In the genomic region with DNA sequence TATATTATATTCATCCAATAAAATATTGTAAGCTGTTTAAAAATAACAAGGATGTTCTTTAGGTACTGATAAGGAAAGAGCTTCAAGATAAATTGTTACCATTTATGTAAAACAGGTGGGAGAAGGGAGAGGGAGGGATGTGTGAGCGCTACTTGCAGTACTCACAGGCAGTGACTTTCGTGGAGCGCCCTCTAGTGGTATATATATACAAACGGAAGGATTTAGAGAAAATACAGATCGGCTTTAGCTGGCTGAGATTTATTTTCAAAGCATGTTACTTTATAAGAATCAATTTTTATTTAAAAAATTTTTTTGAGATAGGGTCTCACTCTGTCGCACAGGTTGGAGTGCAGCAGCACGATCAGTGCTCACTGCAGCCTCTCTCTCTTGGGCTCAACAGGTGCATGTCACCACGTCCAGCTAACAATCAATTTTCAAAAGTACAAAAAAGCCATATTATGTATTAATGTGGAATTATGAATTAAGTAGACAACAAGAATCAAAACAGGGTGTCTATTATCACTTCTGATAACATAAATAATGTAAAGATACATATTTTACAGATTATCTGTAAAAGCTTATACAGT, we compare ENCODE assay signal across 8 cellular contexts. TPM values are rescaled to one million over a fixed set of nuclear protein-coding genes. Genes with fewer than 3 reads are reported as not detected.
DNase-seq lines count a peak whose midpoint lies in the region; ATAC-seq, FAIRE-seq and TF ChIP-seq lines count a peak whose summit lies in the region.

No MANE protein-coding gene starts in this region.

- H4K5ac ChIP-seq in H1 (ENCODE audit: insufficient read length, low read depth, low read length), result no peak overlapping the region

- FAIRE-seq in H1 (lab: Jason Lieb, UNC), result no peak

- H2BK20ac ChIP-seq in H1 (ENCODE audit: low read length), result no peak overlapping the region; the same call in 1 of the 2 replicates

- H2AFZ ChIP-seq in H1 (ENCODE audit: low read length), result no peak overlapping the region

- DNase-seq in A673 (ENCODE audit: low spot score) (peak; percentile 76), GM10266 (ENCODE audit: extremely low spot score) (no peak), NCI-H2081 treated with DMSO at 0.1 percent for 48 hours (lab: John Stamatoyannopoulos, UW) (peak; percentile 38), T1000 (lab: John Stamatoyannopoulos, UW) (peak; percentile 2), H1 (ENCODE audit: low read depth in 1 of 2, low spot score in 2 of 2) (no peak), OCI-M2 (lab: John Stamatoyannopoulos, UW; ENCODE audit: unreplicated experiment) (no peak)
- peak in 7 of 10 donors; percentile 32 to 72 (median 66) for DNase-seq in naive thymus-derived CD8-positive, alpha-beta T cell

- no peak overlapping the region for H3K27ac Mint-ChIP-seq in naive thymus-derived CD8-positive, alpha-beta T cell

- TF ChIP-seq CTCF in A673 (conservative IDR thresholded peaks at IDR 0.05; ENCODE audit: low read depth, low read length) (peak; percentile 74), GM10266 (IDR thresholded peaks at IDR 0.05; ENCODE audit: control insufficient read depth, insufficient read depth, low read depth, missing control alignments) (peak; percentile 72), H1 (IDR thresholded peaks at IDR 0.05; ENCODE audit: control extremely low read depth in 1 of 3, insufficient read depth in 1 of 3, low read depth in 1 of 3, low read length in 3 of 3) (peak; percentile 35 to 69 (median 65))

- peaks cover 4 to 36% (median 18%) of the 10 kb centered on the region in 5 donors for H3K27me3 Mint-ChIP-seq in naive thymus-derived CD8-positive, alpha-beta T cell

- no peaks in the 10 kb centered on the region for H3K79me1 ChIP-seq in H1 (ENCODE audit: low read depth, low read length)

- no peak overlapping the region for H2BK5ac ChIP-seq in H1 (ENCODE audit: low read depth, low read length)

- H3K9ac ChIP-seq in H1 (replicated peaks in 1 of 4; ENCODE audit: extremely low read depth in 1 of 4, low read depth in 3 of 4, low read length in 3 of 4), result no peak overlapping the region

- no peaks in the 10 kb centered on the region for H4K20me1 ChIP-seq in H1 (replicated peaks in 1 of 2; ENCODE audit: control insufficient read depth in 1 of 2, insufficient read depth in 2 of 2, low read length in 2 of 2)

- H3K36me3 ChIP-seq in A673 (ENCODE audit: insufficient read depth, low read length, poor library complexity, severe bottlenecking) (no peaks in the 10 kb centered on the region), H1 (ENCODE audit: control insufficient read depth in 2 of 4, insufficient read depth in 4 of 4, low read length in 3 of 4) (no peaks in the 10 kb centered on the region)

- H3K27me3 ChIP-seq in A673 (replicated peaks; ENCODE audit: insufficient read depth, low read depth, low read length, poor library complexity) (no peaks in the 10 kb centered on the region), H1 (replicated peaks in 1 of 4; ENCODE audit: control insufficient read depth in 3 of 4, extremely low read depth in 1 of 4, insufficient read depth in 3 of 4, low read length in 3 of 4) (no peaks in the 10 kb centered on the region)

- no peak overlapping the region for H3K23ac ChIP-seq in H1 (ENCODE audit: insufficient read length)

- H3K14ac ChIP-seq in H1 (ENCODE audit: insufficient read length), result no peak overlapping the region

- H3K18ac ChIP-seq in H1 (ENCODE audit: extremely low read depth, low read length), result no peak overlapping the region

- no peaks in the 10 kb centered on the region for H3K79me2 ChIP-seq in H1 (ENCODE audit: control insufficient read depth in 1 of 2, insufficient read depth in 2 of 2, low read length in 2 of 2)

- no peak overlapping the region for H3K56ac ChIP-seq in H1 (replicated peaks; ENCODE audit: insufficient read length, low read depth, low read length)

- H2BK15ac ChIP-seq in H1 (ENCODE audit: low read length), result no peak overlapping the region

- H2BK12ac ChIP-seq in H1 (ENCODE audit: low read depth, low read length), result no peak overlapping the region; the same call in 1 of the 2 replicates

- no peak for ATAC-seq in naive thymus-derived CD8-positive, alpha-beta T cell
- no peak for ATAC-seq in GM19395 (IDR thresholded peaks at IDR 0.05; ENCODE audit: unreplicated experiment)

- no peaks in the 10 kb centered on the region for H3K9me3 ChIP-seq in A673 (ENCODE audit: low read depth, low read length, poor library complexity, severe bottlenecking)
- H3K9me3 ChIP-seq in H1 (ENCODE audit: insufficient read depth in 2 of 2, low read depth in 1 of 2, low read length in 1 of 2), result no peaks in the 10 kb centered on the region

- peak; percentile 32 to 48; a peak in 3 of 4 replicates for TF ChIP-seq RAD21 in H1 (IDR thresholded peaks at IDR 0.05 in 1 of 2, conservative IDR thresholded peaks at IDR 0.05 in 1 of 2; ENCODE audit: low read depth in 2 of 2, low read length in 2 of 2)

- H3K4me3 ChIP-seq in A673 (ENCODE audit: low read depth, low read length, poor library complexity, severe bottlenecking) (no peak overlapping the region), H1 (ENCODE audit: extremely low read depth in 1 of 4, insufficient read depth in 2 of 4, low read depth in 3 of 4, low read length in 4 of 4) (no peak overlapping the region)

- no peak overlapping the region for H3K4me2 ChIP-seq in H1 (ENCODE audit: insufficient read depth in 1 of 2, low read depth in 2 of 2, low read length in 2 of 2)

- no TSS peak for BruUV-seq in A673 (replicated peaks; lab: Mats Ljungman, UMichigan)

- H4K91ac ChIP-seq in H1 (replicated peaks; ENCODE audit: insufficient read length, low read length), result no peak overlapping the region

- no peak overlapping the region for H2AK5ac ChIP-seq in H1 (ENCODE audit: low read depth, low read length)

- POLR2A ChIA-PET in A673 (lab: Charles Lee; ENCODE audit: low non-redundant PET), result no interaction called here
- POLR2A ChIA-PET in H1 (lab: Charles Lee; ENCODE audit: partially characterized antibody), result interaction anchor here (1.3 to 7.7 kb wide), 3 partner anchors 10 to 42 kb away, joined by 6 to 78 read pairs (median 6); a partner anchor contains a TSS
- POLR2A ChIA-PET in naive thymus-derived CD8-positive, alpha-beta T cell (lab: Charles Lee), result interaction anchor here (0.7 to 1.6 kb wide), 4 partner anchors 12 to 20 kb away, joined by 3 to 5 read pairs (median 4); a partner anchor contains a TSS

- H3K23me2 ChIP-seq in H1 (ENCODE audit: low read depth, low read length), result no peaks in the 10 kb centered on the region

- WGBS in H1 (ENCODE audit: extremely low coverage in 1 of 2, insufficient coverage in 1 of 2, insufficient read length in 1 of 2, insufficient replicate concordance in 2 of 2, low coverage in 1 of 2, low lambda C conversion rate in 2 of 2, missing lambda C conversion rate in 1 of 2), 2 experiments, result 22% methylated on average over 8 of the region's 8 CpGs; no CpG with 5 or more reads in 1 of the 2 experiments

- H3K4ac ChIP-seq in H1 (replicated peaks; ENCODE audit: insufficient read length, low read depth, low read length), result no peak overlapping the region

- H3K4me1 ChIP-seq in A673 (ENCODE audit: insufficient read depth, low read length, poor library complexity, severe bottlenecking) (no peaks in the 10 kb centered on the region), H1 (replicated peaks in 1 of 4; ENCODE audit: control insufficient read depth in 3 of 4, insufficient read depth in 4 of 4, low read length in 3 of 4) (peaks cover 7 to 21% (median 14%) of the 10 kb centered on the region in 4 experiments)

- H4K8ac ChIP-seq in H1 (ENCODE audit: extremely low read depth, insufficient read depth, low read length), result no peak overlapping the region

- H3K4me1 Mint-ChIP-seq in naive thymus-derived CD8-positive, alpha-beta T cell, result peaks cover 6 to 22% (median 17%) of the 10 kb centered on the region in 4 donors

- no peak overlapping the region for H3K27ac ChIP-seq in A673 (ENCODE audit: low read depth, low read length, poor library complexity, severe bottlenecking)
- H3K27ac ChIP-seq in H1 (ENCODE audit: low read depth, low read length), result no peak overlapping the region

- peaks cover 0 to 6% (median 0%) of the 10 kb centered on the region in 3 donors for H3K36me3 Mint-ChIP-seq in naive thymus-derived CD8-positive, alpha-beta T cell

- intact Hi-C loops in A673 (cut with micrococcal nuclease; ENCODE audit: unreplicated experiment), result loop anchor here (5.0 kb wide), 1 partner anchor 179 kb away; no protein-coding TSS in a partner anchor

- CTCF ChIA-PET in A673 (lab: Charles Lee) (interaction anchor here (0.6 to 2.0 kb wide), 8 partner anchors 10 to 156 kb away, joined by 3 to 12 read pairs (median 4); a partner anchor contains a TSS), H1 (lab: Charles Lee; ENCODE audit: partially characterized antibody) (interaction anchor here (0.6 to 33.1 kb wide), 35 partner anchors 2 to 523 kb away, joined by 3 to 658 read pairs (median 4); a partner anchor contains a TSS)

- no peak overlapping the region for H3K4me3 Mint-ChIP-seq in naive thymus-derived CD8-positive, alpha-beta T cell

- TF ChIP-seq POLR2A in H1 (IDR thresholded peaks at IDR 0.05; ENCODE audit: control extremely low read depth in 1 of 2, low read depth in 2 of 2, low read length in 2 of 2), result no peak

- H2BK120ac ChIP-seq in H1 (replicated peaks; ENCODE audit: low read depth, low read length), result no peak overlapping the region

- H3K9me3 Mint-ChIP-seq in naive thymus-derived CD8-positive, alpha-beta T cell, result no peaks in the 10 kb centered on the region

- TF ChIP-seq EP300 in H1 (IDR thresholded peaks at IDR 0.05; ENCODE audit: borderline replicate concordance in 1 of 2, low read depth in 2 of 2, low read length in 2 of 2), result no peak

RNA-seq across cellular contexts. Expression of a gene that starts 3.3 kb away (rescaled TPM):
- total RNA-seq in A673 (2021), result not detected in 2 replicates
- 0.31 and 0.86 TPM in 2 replicates for total RNA-seq in H1 (2021; fragmentation: NEBNext Ultra II Directional; extraction: Animal tissue kit (Norgen Biotek cat#: 25700))
- polyA plus RNA-seq in H1 (2011; rRNA removed), result 0.17 and 0.19 TPM in 2 replicates
- 0.43 TPM for polyA plus RNA-seq in H1 (2011; cell fraction: cytosol; rRNA removed)
- polyA plus RNA-seq in H1 (2011; cell fraction: nucleus; rRNA removed), result 0.36 TPM
- 0.19 to 0.36 TPM (median 0.33 TPM) in 4 replicates for polyA plus RNA-seq in H1 (2012, experiment 1 of 2)
- polyA plus RNA-seq in H1 (2012, experiment 2 of 2), result 0.28 TPM
- 0.26 TPM for polyA plus RNA-seq in H1 (2013, experiment 1 of 2)
- polyA plus RNA-seq in H1 (2013, experiment 2 of 2), result 0.35 TPM
- 0.07 and 0.47 TPM in 2 replicates for polyA minus RNA-seq in H1 (2011; rRNA and poly(A)+ RNA removed)
- polyA minus RNA-seq in H1 (2011; cell fraction: cytosol; rRNA and poly(A)+ RNA removed), result not detected
- polyA minus RNA-seq in H1 (2011; cell fraction: nucleus; rRNA and poly(A)+ RNA removed), result 1.6 TPM
- total RNA-seq in naive thymus-derived CD8-positive, alpha-beta T cell, result not detected
- not detected for polyA plus RNA-seq in naive thymus-derived CD8-positive, alpha-beta T cell

RNA-seq across cellular contexts. Expression of a gene that starts 20.6 kb away (rescaled TPM):
- 72.4 and 81.3 TPM in 2 replicates for total RNA-seq in A673 (2021)
- total RNA-seq in H1 (2021; fragmentation: NEBNext Ultra II Directional; extraction: Animal tissue kit (Norgen Biotek cat#: 25700)), result 67.8 and 75.9 TPM in 2 replicates
- polyA plus RNA-seq in H1 (2011; rRNA removed), result 78.3 and 86.7 TPM in 2 replicates
- 59.9 TPM for polyA plus RNA-seq in H1 (2011; cell fraction: cytosol; rRNA removed)
- 315 TPM for polyA plus RNA-seq in H1 (2011; cell fraction: nucleus; rRNA removed)
- 55.4 to 76.8 TPM (median 71.2 TPM) in 4 replicates for polyA plus RNA-seq in H1 (2012, experiment 1 of 2)
- 19.6 TPM for polyA plus RNA-seq in H1 (2012, experiment 2 of 2)
- 58.3 TPM for polyA plus RNA-seq in H1 (2013, experiment 1 of 2)
- polyA plus RNA-seq in H1 (2013, experiment 2 of 2), result 52.1 TPM
- polyA minus RNA-seq in H1 (2011; rRNA and poly(A)+ RNA removed), result 73.3 and 88.3 TPM in 2 replicates
- 25.2 TPM for polyA minus RNA-seq in H1 (2011; cell fraction: cytosol; rRNA and poly(A)+ RNA removed)
- polyA minus RNA-seq in H1 (2011; cell fraction: nucleus; rRNA and poly(A)+ RNA removed), result 118 TPM
- total RNA-seq in naive thymus-derived CD8-positive, alpha-beta T cell, result 10 to 100 TPM; 33.3 to 36.4 TPM
- under 1 TPM; 0.46 to 0.92 (median 0.64) TPM for polyA plus RNA-seq in naive thymus-derived CD8-positive, alpha-beta T cell

RNA-seq across cellular contexts. Expression of a gene that starts 27.4 kb away (rescaled TPM):
- not detected in 2 replicates for total RNA-seq in A673 (2021)
- 1.2 TPM in 2 replicates for total RNA-seq in H1 (2021; fragmentation: NEBNext Ultra II Directional; extraction: Animal tissue kit (Norgen Biotek cat#: 25700))
- 0.85 and 1.0 TPM in 2 replicates for polyA plus RNA-seq in H1 (2011; rRNA removed)
- 1.4 TPM for polyA plus RNA-seq in H1 (2011; cell fraction: cytosol; rRNA removed)
- polyA plus RNA-seq in H1 (2011; cell fraction: nucleus; rRNA removed), result 1.7 TPM
- polyA plus RNA-seq in H1 (2012, experiment 1 of 2), result 0.64 to 1.1 TPM (median 0.75 TPM) in 4 replicates
- 0.43 TPM for polyA plus RNA-seq in H1 (2012, experiment 2 of 2)
- 0.63 TPM for polyA plus RNA-seq in H1 (2013, experiment 1 of 2)
- polyA plus RNA-seq in H1 (2013, experiment 2 of 2), result 0.68 TPM
- polyA minus RNA-seq in H1 (2011; rRNA and poly(A)+ RNA removed), result 0.63 and 0.98 TPM in 2 replicates
- polyA minus RNA-seq in H1 (2011; cell fraction: cytosol; rRNA and poly(A)+ RNA removed), result 0.73 TPM
- polyA minus RNA-seq in H1 (2011; cell fraction: nucleus; rRNA and poly(A)+ RNA removed), result 0.50 TPM
- total RNA-seq in naive thymus-derived CD8-positive, alpha-beta T cell, result 1 to 10 TPM; 4.6 to 5.6 TPM
- polyA plus RNA-seq in naive thymus-derived CD8-positive, alpha-beta T cell, result 1 to 10 TPM in 1 of 3 donors, not detected in 2; 1.8 TPM

Comparison
In these comparisons a context has a peak if more than half of its experiments do, and no peak if none do; other contexts are left out.
1. DNase-seq: peak in A673 (single experiment), NCI-H2081 treated with DMSO at 0.1 percent for 48 hours (single experiment), T1000 (single experiment) and naive thymus-derived CD8-positive, alpha-beta T cell (7 of 10); none in GM10266 (single experiment), H1 (0 of 2) and OCI-M2 (single experiment).
2. Peak in every context shown above with its lines, with median percentiles within 50 percentile points of each other: CTCF ChIP-seq.